In the genomic region with DNA sequence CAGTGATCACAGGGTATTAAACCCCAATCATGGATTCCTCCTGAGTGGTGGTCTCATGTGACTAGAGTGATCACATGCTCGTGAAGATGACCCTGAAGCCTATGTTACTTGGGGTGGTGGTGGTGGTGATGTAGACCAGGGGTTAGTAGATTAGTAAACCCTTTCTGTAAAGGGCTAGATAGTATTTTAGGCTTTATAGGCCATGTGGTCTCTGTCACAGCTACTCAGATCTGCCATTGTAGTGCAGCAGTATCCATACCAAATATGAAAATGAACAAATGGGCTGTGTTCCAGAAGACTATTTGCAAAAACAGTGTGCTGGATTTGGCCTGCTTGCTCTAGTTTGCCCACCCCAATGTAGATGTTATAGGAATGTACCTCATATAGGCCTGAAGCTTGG, we compare ENCODE assay signal across 1 cellular context.
TF ChIP-seq lines count a peak whose summit lies in the region.

No MANE protein-coding gene starts in this region.

TF ChIP-seq in GM23338, 12 proteins besides CTCF, POLR2A, EP300 and RAD21:
- TF ChIP-seq CREB1 (CRISPR knock-in tag; IDR thresholded peaks at IDR 0.05; ENCODE audit: low read depth) (no peak), EZH2phosphoT487 (IDR thresholded peaks at IDR 0.05; ENCODE audit: unreplicated experiment) (no peak), ZNF462 (CRISPR knock-in tag; IDR thresholded peaks at IDR 0.05) (no peak), REST (IDR thresholded peaks at IDR 0.05; ENCODE audit: unreplicated experiment) (no peak), ZNF331 (CRISPR knock-in tag; IDR thresholded peaks at IDR 0.05; ENCODE audit: low read depth) (no peak), JUNB (IDR thresholded peaks at IDR 0.05; ENCODE audit: unreplicated experiment) (no peak), ETS1 (IDR thresholded peaks at IDR 0.05) (no peak), POLR2AphosphoS5 (IDR thresholded peaks at IDR 0.05; ENCODE audit: low read depth) (no peak), ZNF114 (CRISPR knock-in tag; IDR thresholded peaks at IDR 0.05) (no peak), STAT1 (IDR thresholded peaks at IDR 0.05; ENCODE audit: unreplicated experiment) (no peak), EZH2 (IDR thresholded peaks at IDR 0.05; ENCODE audit: low read depth, unreplicated experiment) (no peak), NANOG (IDR thresholded peaks at IDR 0.05; ENCODE audit: borderline replicate concordance) (no peak)
